1 cellular context compared by ENCODE assay signal in genomic region chr1:179089827-179090482, GRCh38.
TF ChIP-seq lines count a peak whose summit lies in the region.

No MANE protein-coding gene starts in this region.

TF ChIP-seq in HepG2, 621 proteins besides CTCF, POLR2A, EP300 and RAD21 (continued from another document and continues in another):
- no peak for TF ChIP-seq SOX6 (IDR thresholded peaks at IDR 0.05)
- TF ChIP-seq SOX6 (CRISPR knock-in tag; IDR thresholded peaks at IDR 0.05) = peak; percentile 58; the same call in 1 of the 2 replicates
- TF ChIP-seq FOXJ3 (CRISPR knock-in tag; IDR thresholded peaks at IDR 0.05; ENCODE audit: borderline replicate concordance) = no peak
- no peak for TF ChIP-seq ZNF124 (CRISPR knock-in tag; IDR thresholded peaks at IDR 0.05)
- no peak for TF ChIP-seq ZNF670 (CRISPR knock-in tag; IDR thresholded peaks at IDR 0.05; ENCODE audit: borderline replicate concordance)
- TF ChIP-seq HDAC2 (CRISPR knock-in tag; IDR thresholded peaks at IDR 0.05) = peak; percentile 45; the same call in 1 of the 2 replicates
- TF ChIP-seq ZNF740 (CRISPR knock-in tag; IDR thresholded peaks at IDR 0.05) = peak; percentile 58; the same call in 1 of the 2 replicates
- TF ChIP-seq TIGD3 (CRISPR knock-in tag; IDR thresholded peaks at IDR 0.05; ENCODE audit: borderline replicate concordance) = no peak
- 0 out of 2 replicates have a peak, but pooled peaks have one; percentile 24 for TF ChIP-seq ZNF746 (CRISPR knock-in tag; IDR thresholded peaks at IDR 0.05)
- TF ChIP-seq ESRRA (CRISPR knock-in tag; IDR thresholded peaks at IDR 0.05; ENCODE audit: low read depth) = no peak
- peak; percentile 41; the same call in 1 of the 2 replicates for TF ChIP-seq SAP130 (CRISPR knock-in tag; IDR thresholded peaks at IDR 0.05; ENCODE audit: low read depth)
- TF ChIP-seq NR2C2 (CRISPR knock-in tag; IDR thresholded peaks at IDR 0.05; ENCODE audit: borderline replicate concordance) = peak; percentile 63; the same call in 1 of the 2 replicates
- no peak for TF ChIP-seq REL (CRISPR knock-in tag; conservative IDR thresholded peaks at IDR 0.05)
- no peak for TF ChIP-seq ZNF3 (CRISPR knock-in tag; IDR thresholded peaks at IDR 0.05)
- peak; percentile 44; the same call in 1 of the 2 replicates for TF ChIP-seq SOX5 (CRISPR knock-in tag; IDR thresholded peaks at IDR 0.05; ENCODE audit: borderline replicate concordance)
- no peak for TF ChIP-seq KLF12 (CRISPR knock-in tag; IDR thresholded peaks at IDR 0.05; ENCODE audit: borderline replicate concordance)
- peak; percentile 44 for TF ChIP-seq AGO2 (optimal IDR thresholded peaks at IDR 0.05; ENCODE audit: low read depth, low read length)
- no peak for TF ChIP-seq ZNF761 (CRISPR knock-in tag; conservative IDR thresholded peaks at IDR 0.05)
- no peak for TF ChIP-seq CHD2 (IDR thresholded peaks at IDR 0.05; ENCODE audit: low read depth, low read length)
- TF ChIP-seq HCFC1 (IDR thresholded peaks at IDR 0.05; ENCODE audit: low read depth, low read length) = no peak
- TF ChIP-seq MYC (CRISPR knock-in tag; IDR thresholded peaks at IDR 0.05; ENCODE audit: borderline replicate concordance) = no peak
- no peak for TF ChIP-seq ZNF337 (CRISPR knock-in tag; IDR thresholded peaks at IDR 0.05; ENCODE audit: borderline replicate concordance, low read depth)
- no peak for TF ChIP-seq MLLT10 (CRISPR knock-in tag; IDR thresholded peaks at IDR 0.05)
- no peak for TF ChIP-seq ZNF30 (CRISPR knock-in tag; IDR thresholded peaks at IDR 0.05)
- peak; percentile 57; the same call in 1 of the 2 replicates for TF ChIP-seq GATAD2A (CRISPR knock-in tag; IDR thresholded peaks at IDR 0.05)
- TF ChIP-seq RARA (CRISPR knock-in tag; IDR thresholded peaks at IDR 0.05) = peak; percentile 88
- TF ChIP-seq ZFP91 (CRISPR knock-in tag; IDR thresholded peaks at IDR 0.05; ENCODE audit: borderline replicate concordance) = no peak
- TF ChIP-seq ZNF629 (CRISPR knock-in tag; conservative IDR thresholded peaks at IDR 0.05) = peak; percentile 85
- no peak for TF ChIP-seq NFRKB (IDR thresholded peaks at IDR 0.05)
- TF ChIP-seq TFDP1 (CRISPR knock-in tag; IDR thresholded peaks at IDR 0.05; ENCODE audit: borderline replicate concordance) = no peak
- no peak for TF ChIP-seq FOXO1 (CRISPR knock-in tag; IDR thresholded peaks at IDR 0.05)
- TF ChIP-seq ZBTB3 (CRISPR knock-in tag; IDR thresholded peaks at IDR 0.05; ENCODE audit: borderline replicate concordance, low read depth) = no peak
- no peak for TF ChIP-seq RFX1 (IDR thresholded peaks at IDR 0.05)
- no peak for TF ChIP-seq RORA (CRISPR knock-in tag; IDR thresholded peaks at IDR 0.05)
- no peak for TF ChIP-seq IKZF4 (CRISPR knock-in tag; IDR thresholded peaks at IDR 0.05; ENCODE audit: borderline replicate concordance, low read depth, not compliant biosample characterization)
- TF ChIP-seq CENPT (CRISPR knock-in tag; IDR thresholded peaks at IDR 0.05; ENCODE audit: low read depth) = no peak
- TF ChIP-seq ISX (CRISPR knock-in tag; conservative IDR thresholded peaks at IDR 0.05) = no peak
- TF ChIP-seq ARID4A (CRISPR knock-in tag; IDR thresholded peaks at IDR 0.05; ENCODE audit: borderline replicate concordance) = peak; percentile 41; the same call in 1 of the 2 replicates
- no peak for TF ChIP-seq MAZ (IDR thresholded peaks at IDR 0.05; ENCODE audit: borderline replicate concordance, low read depth, low read length)
- TF ChIP-seq MAZ (CRISPR knock-in tag; IDR thresholded peaks at IDR 0.05; ENCODE audit: low read depth) = no peak
- TF ChIP-seq PATZ1 (CRISPR knock-in tag; IDR thresholded peaks at IDR 0.05) = peak; percentile 64; the same call in 1 of the 2 replicates
- peak; percentile 41; the same call in 1 of the 2 replicates for TF ChIP-seq MED1 (CRISPR knock-in tag; IDR thresholded peaks at IDR 0.05)
- TF ChIP-seq SMAD1 (CRISPR knock-in tag; IDR thresholded peaks at IDR 0.05; ENCODE audit: borderline replicate concordance, low read depth) = no peak
- no peak for TF ChIP-seq SAFB2 (CRISPR knock-in tag; IDR thresholded peaks at IDR 0.05; ENCODE audit: borderline replicate concordance, low read depth)
- TF ChIP-seq HNRNPLL (IDR thresholded peaks at IDR 0.05; ENCODE audit: low read depth, low read length, poor library complexity, severe bottlenecking) = no peak
- no peak for TF ChIP-seq CBX5 (CRISPR knock-in tag; IDR thresholded peaks at IDR 0.05; ENCODE audit: borderline replicate concordance)
- TF ChIP-seq ZNF383 (CRISPR knock-in tag; IDR thresholded peaks at IDR 0.05; ENCODE audit: borderline replicate concordance) = no peak
- no peak for TF ChIP-seq DMAP1 (CRISPR knock-in tag; IDR thresholded peaks at IDR 0.05)
- no peak for TF ChIP-seq KDM6A (CRISPR knock-in tag; IDR thresholded peaks at IDR 0.05; ENCODE audit: low read depth)
- no peak for TF ChIP-seq NCOA1 (CRISPR knock-in tag; IDR thresholded peaks at IDR 0.05)
- TF ChIP-seq BATF2 (CRISPR knock-in tag; IDR thresholded peaks at IDR 0.05) = no peak
- TF ChIP-seq NFKBIZ (CRISPR knock-in tag; IDR thresholded peaks at IDR 0.05) = no peak
- no peak for TF ChIP-seq ZNF576 (CRISPR knock-in tag; IDR thresholded peaks at IDR 0.05)
- TF ChIP-seq ZNF777 (CRISPR knock-in tag; IDR thresholded peaks at IDR 0.05) = no peak
- peak; percentile 81; the same call in 1 of the 2 replicates for TF ChIP-seq RXRA (CRISPR knock-in tag; IDR thresholded peaks at IDR 0.05)
- TF ChIP-seq KDM2A (CRISPR knock-in tag; IDR thresholded peaks at IDR 0.05; ENCODE audit: borderline replicate concordance, low read depth) = 0 out of 2 replicates have a peak, but pooled peaks have one; percentile 21
- TF ChIP-seq RFX5 (IDR thresholded peaks at IDR 0.05; ENCODE audit: low read depth, low read length) = peak; percentile 61
- 0 out of 2 replicates have a peak, but pooled peaks have one; percentile 16 for TF ChIP-seq HOXA7 (CRISPR knock-in tag; IDR thresholded peaks at IDR 0.05)
- 0 out of 2 replicates have a peak, but pooled peaks have one; percentile 42 for TF ChIP-seq ZBTB7B (CRISPR knock-in tag; IDR thresholded peaks at IDR 0.05)
- TF ChIP-seq ZSCAN31 (CRISPR knock-in tag; IDR thresholded peaks at IDR 0.05; ENCODE audit: low read depth) = no peak
- TF ChIP-seq BRD4 (CRISPR knock-in tag; IDR thresholded peaks at IDR 0.05) = no peak
- peak; percentile 22; the same call in 1 of the 2 replicates for TF ChIP-seq FOSL2 (CRISPR knock-in tag; IDR thresholded peaks at IDR 0.05)
- TF ChIP-seq SUZ12 (IDR thresholded peaks at IDR 0.05; ENCODE audit: low read depth, low read length) = no peak
- TF ChIP-seq SMC3 (IDR thresholded peaks at IDR 0.05; ENCODE audit: low read length) = no peak
- peak in 1 of 2 experiments; percentile 64; a peak in 2 of 4 replicates for TF ChIP-seq ATF4 (CRISPR knock-in tag; IDR thresholded peaks at IDR 0.05)
- TF ChIP-seq PPARG (CRISPR knock-in tag; conservative IDR thresholded peaks at IDR 0.05) = peak; percentile 96
- no peak for TF ChIP-seq THAP11 (CRISPR knock-in tag; IDR thresholded peaks at IDR 0.05)
- TF ChIP-seq CEBPG (CRISPR knock-in tag; IDR thresholded peaks at IDR 0.05) = peak; percentile 82
